Comparison of ENCODE assay signal across 28 cellular contexts in the genomic region with DNA sequence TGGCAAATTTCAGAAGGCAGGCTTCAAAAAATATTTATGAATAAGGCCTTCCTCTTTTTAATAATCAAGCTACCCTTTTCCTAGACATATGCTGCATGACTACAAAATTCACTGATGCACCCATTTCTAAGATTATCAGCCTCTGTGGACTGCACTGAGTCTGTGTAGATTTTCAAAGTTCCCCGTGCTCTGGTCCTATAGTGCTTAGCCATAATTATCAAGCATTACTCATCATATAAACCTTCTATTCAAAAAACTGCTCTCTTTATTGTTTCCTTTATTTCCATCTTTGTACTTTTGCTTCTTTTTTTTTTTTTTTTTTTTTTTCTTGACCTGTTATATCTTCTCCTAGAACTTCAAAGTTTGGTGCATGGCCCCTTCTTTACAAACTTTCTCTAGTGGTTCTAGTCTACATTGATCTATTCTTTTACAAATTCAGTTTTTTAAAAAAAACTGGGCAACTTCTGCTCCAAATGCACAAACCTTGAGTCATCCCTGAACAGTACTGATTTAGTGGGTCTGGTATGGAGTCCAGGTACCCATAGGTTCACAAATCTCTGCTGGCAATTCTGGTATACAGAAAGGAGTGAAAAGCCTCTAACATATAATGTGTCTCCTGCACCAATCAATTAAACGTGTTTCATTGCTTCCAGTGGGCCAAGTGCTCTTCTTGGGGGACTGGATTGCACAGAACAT.
"Had no signal": no experiment of that assay in that cellular context is flagged by ENCODE, and none has a peak within 500 bp of the region (broad histone marks: within the 10 kb centered on the region; RNA-seq: fewer than 3 reads in every experiment).

No MANE protein-coding gene starts in this region.

- FAIRE-seq: endothelial cell of umbilical vein had no signal

- H3K36me3 ChIP-seq: adrenal gland, breast epithelium, cardiac muscle cell, colonic mucosa, esophagus squamous epithelium had no signal

- H3K9me3 ChIP-seq: adrenal gland, breast epithelium, colonic mucosa, esophagus squamous epithelium had no signal

- ATAC-seq: activated CD4-positive, alpha-beta T cell treated with anti-CD3 and anti-CD28 coated beads for 36 hours; activated CD8-positive, alpha-beta memory T cell treated with anti-CD3 and anti-CD28 coated beads, Interleukin-2, amount 10 ng/mL, durations not matched to agents 7 days and 5 days; activated CD8-positive, alpha-beta T cell treated with anti-CD3 and anti-CD28 coated beads, Interleukin-2, amount 10 ng/mL, durations not matched to agents 7 days and 5 days; activated naive CD8-positive, alpha-beta T cell treated with anti-CD3 and anti-CD28 coated beads, Interleukin-2, amount 50 U/mL, for 24 hours had no signal

- H3K4me1 ChIP-seq: adrenal gland, breast epithelium, colonic mucosa, esophagus squamous epithelium had no signal

- H3K27ac ChIP-seq: adrenal gland, breast epithelium, cardiac muscle cell, colonic mucosa, epithelial cell of prostate, esophagus squamous epithelium had no signal

- DNase-seq: activated CD4-positive, alpha-beta memory T cell treated with anti-CD3 and anti-CD28 coated beads for 36 hours; activated CD4-positive, alpha-beta T cell treated with anti-CD3 and anti-CD28 coated beads for 36 hours; activated CD4-positive, alpha-beta T cell treated with anti-CD3 and anti-CD28 coated beads, Interleukin-2, amount 10 ng/mL, durations not matched to agents 24 days and 14 days; activated CD4-positive, CD25-positive, alpha-beta regulatory T cell; activated CD4-positive, CD25-positive, alpha-beta regulatory T cell treated with anti-CD3 and anti-CD28 coated beads, Interleukin-2, amount 50 U/mL, for 72 hours; activated CD8-positive, alpha-beta memory T cell treated with anti-CD3 and anti-CD28 coated beads, Interleukin-2, amount 10 ng/mL, durations not matched to agents 7 days and 5 days; activated CD8-positive, alpha-beta memory T cell treated with anti-CD3 and anti-CD28 coated beads, Interleukin-2, amount 50 U/mL, for 4 hours; activated CD8-positive, alpha-beta T cell treated with anti-CD3 and anti-CD28 coated beads, Interleukin-2, amount 10 ng/mL, durations not matched to agents 7 days and 5 days; activated effector memory CD4-positive, alpha-beta T cell treated with anti-CD3 and anti-CD28 coated beads, Interleukin-2, amount 50 U/mL, for 16 hours; activated naive CD4-positive, alpha-beta T cell treated with anti-CD3 and anti-CD28 coated beads for 36 hours; activated naive CD8-positive, alpha-beta T cell treated with anti-CD3 and anti-CD28 coated beads for 36 hours; activated naive CD8-positive, alpha-beta T cell treated with anti-CD3 and anti-CD28 coated beads, Interleukin-2, amount 50 U/mL, for 24 hours; activated T-cell treated with anti-CD3 and anti-CD28 coated beads, Interleukin-2, amount 50 U/mL, for 1 hour; activated T-cell treated with anti-CD3 and anti-CD28 coated beads, Interleukin-2, amount 50 U/mL, for 48 hours; adrenal gland; amygdala; aorta; central memory CD4-positive, alpha-beta T cell; cerebellar nuclear complex; colonic mucosa; effector CD8-positive, alpha-beta T cell; esophagus squamous epithelium; head of caudate nucleus; T-helper 2 cell had no signal

- H3K4me3 ChIP-seq: adrenal gland, breast epithelium, cardiac muscle cell, colonic mucosa, esophagus squamous epithelium had no signal

- H3K27me3 ChIP-seq: adrenal gland, breast epithelium, colonic mucosa, esophagus squamous epithelium had no signal
